ENCODE assay signal across 1 cellular context in genomic region chr14:23557946-23558345, GRCh38.
TF ChIP-seq lines count a peak whose summit lies in the region.

No MANE protein-coding gene starts in this region.

TF ChIP-seq in HepG2, 621 proteins besides CTCF, POLR2A, EP300 and RAD21 (continues in another document):
- TF ChIP-seq CAMTA2 (CRISPR knock-in tag; IDR thresholded peaks at IDR 0.05; ENCODE audit: borderline replicate concordance) (no peak), ZHX1 (CRISPR knock-in tag; IDR thresholded peaks at IDR 0.05; ENCODE audit: low read depth) (no peak), ZNF737 (CRISPR knock-in tag; IDR thresholded peaks at IDR 0.05; ENCODE audit: borderline replicate concordance) (0 out of 2 replicates have a peak, but pooled peaks have one; percentile 13), PRPF4 (IDR thresholded peaks at IDR 0.05; ENCODE audit: low read depth, low read length, poor library complexity, severe bottlenecking) (no peak), ZNF552 (CRISPR knock-in tag; IDR thresholded peaks at IDR 0.05; ENCODE audit: borderline replicate concordance) (no peak), ZNF644 (CRISPR knock-in tag; IDR thresholded peaks at IDR 0.05; ENCODE audit: low read depth) (no peak), ZNF3 (CRISPR knock-in tag; IDR thresholded peaks at IDR 0.05) (no peak), MED8 (CRISPR knock-in tag; IDR thresholded peaks at IDR 0.05; ENCODE audit: insufficient replicate concordance) (no peak), MEIS1 (CRISPR knock-in tag; IDR thresholded peaks at IDR 0.05; ENCODE audit: borderline replicate concordance) (no peak), TCF12 (IDR thresholded peaks at IDR 0.05) (no peak), TCF12 (CRISPR knock-in tag; IDR thresholded peaks at IDR 0.05) (no peak), BRF2 (CRISPR knock-in tag; IDR thresholded peaks at IDR 0.05) (0 out of 2 replicates have a peak, but pooled peaks have one; percentile 32), SNAPC4 (CRISPR knock-in tag; IDR thresholded peaks at IDR 0.05) (no peak), ZSCAN22 (CRISPR knock-in tag; IDR thresholded peaks at IDR 0.05) (no peak), ZSCAN21 (CRISPR knock-in tag; IDR thresholded peaks at IDR 0.05; ENCODE audit: borderline replicate concordance) (0 out of 2 replicates have a peak, but pooled peaks have one; percentile 32), ZNF503 (CRISPR knock-in tag; IDR thresholded peaks at IDR 0.05) (no peak), KDM2A (CRISPR knock-in tag; IDR thresholded peaks at IDR 0.05; ENCODE audit: borderline replicate concordance, low read depth) (peak; percentile 45), ZNF446 (CRISPR knock-in tag; IDR thresholded peaks at IDR 0.05) (no peak), ZBTB20 (CRISPR knock-in tag; IDR thresholded peaks at IDR 0.05; ENCODE audit: borderline replicate concordance, low read depth) (no peak), SMYD3 (CRISPR knock-in tag; IDR thresholded peaks at IDR 0.05) (no peak), ZC3H13 (CRISPR knock-in tag; IDR thresholded peaks at IDR 0.05) (0 out of 2 replicates have a peak, but pooled peaks have one; percentile 40), HOXA5 (CRISPR knock-in tag; IDR thresholded peaks at IDR 0.05) (no peak), HMG20B (CRISPR knock-in tag; conservative IDR thresholded peaks at IDR 0.05) (no peak), ZNF441 (CRISPR knock-in tag; IDR thresholded peaks at IDR 0.05; ENCODE audit: borderline replicate concordance) (no peak), PAF1 (CRISPR knock-in tag; IDR thresholded peaks at IDR 0.05) (peak; percentile 67; the same call in 1 of the 2 replicates), ZNF362 (CRISPR knock-in tag; IDR thresholded peaks at IDR 0.05; ENCODE audit: borderline replicate concordance) (no peak), ETV6 (CRISPR knock-in tag; conservative IDR thresholded peaks at IDR 0.05) (no peak), ZNF572 (CRISPR knock-in tag; IDR thresholded peaks at IDR 0.05) (no peak), ZNF749 (CRISPR knock-in tag; IDR thresholded peaks at IDR 0.05; ENCODE audit: borderline replicate concordance) (0 out of 2 replicates have a peak, but pooled peaks have one; percentile 24), DMTF1 (CRISPR knock-in tag; IDR thresholded peaks at IDR 0.05) (no peak), ZNF782 (CRISPR knock-in tag; IDR thresholded peaks at IDR 0.05; ENCODE audit: borderline replicate concordance) (no peak), E2F5 (CRISPR knock-in tag; conservative IDR thresholded peaks at IDR 0.05) (no peak), ESRRA (CRISPR knock-in tag; IDR thresholded peaks at IDR 0.05; ENCODE audit: low read depth) (no peak), STAT6 (CRISPR knock-in tag; IDR thresholded peaks at IDR 0.05; ENCODE audit: borderline replicate concordance) (no peak), FOXP4 (CRISPR knock-in tag; IDR thresholded peaks at IDR 0.05) (no peak), RBM22 (optimal IDR thresholded peaks at IDR 0.05; ENCODE audit: low read length) (peak; percentile 85), BORCS8-MEF2B (CRISPR knock-in tag; IDR thresholded peaks at IDR 0.05) (no peak), ZBTB25 (CRISPR knock-in tag; IDR thresholded peaks at IDR 0.05) (no peak), ZNF562 (CRISPR knock-in tag; IDR thresholded peaks at IDR 0.05; ENCODE audit: borderline replicate concordance) (peak; percentile 33; the same call in 1 of the 2 replicates)
